Comparison of ENCODE assay signal across 10 cellular contexts in genomic region chr5:31194892-31195291, GRCh38. TPM values are rescaled to one million over a fixed set of nuclear protein-coding genes. Genes with fewer than 3 reads are reported as not detected.
DNase-seq lines count a peak whose midpoint lies in the region; ATAC-seq and TF ChIP-seq lines count a peak whose summit lies in the region.
"Had no signal": no experiment of that assay in that cellular context is flagged by ENCODE, and none has a peak within 500 bp of the region (broad histone marks: within the 10 kb centered on the region; RNA-seq: fewer than 3 reads in every experiment).

No MANE protein-coding gene starts in this region.

- H3K27me3 Mint-ChIP-seq in T-helper 2 cell treated with Interferon-gamma antibody and Interleukin-4, amounts not matched to agents 5 μg/mL and 100 μg/mL, for 36 hours (ENCODE audit: low read depth) = peaks cover 44% of the 10 kb centered on the region

- no peaks in the 10 kb centered on the region for H3K9me3 Mint-ChIP-seq in T-helper 2 cell treated with Interferon-gamma antibody and Interleukin-4, amounts not matched to agents 5 μg/mL and 100 μg/mL, for 36 hours
- H3K9me3 Mint-ChIP-seq: activated naive CD4-positive, alpha-beta T cell treated with anti-CD3 and anti-CD28 coated beads for 36 hours; T-helper 1 cell treated with Interleukin-12 subunit alpha and Interleukin-12 subunit beta and Interleukin-4 antibody, amounts not matched to agents 30 μg/mL and 1 μg/mL, for 36 hours had no signal

- peaks cover 0 to 66% (median 21%) of the 10 kb centered on the region in 9 donors for H3K27me3 ChIP-seq in heart left ventricle
- peaks cover 9 to 47% of the 10 kb centered on the region in 2 donors for H3K27me3 ChIP-seq in duodenal mucosa (ENCODE audit: control insufficient read depth in 1 of 2, insufficient read depth in 2 of 2, low read length in 2 of 2)
- H3K27me3 ChIP-seq in mucosa of rectum (ENCODE audit: control insufficient read depth in 2 of 2, insufficient read depth in 2 of 2, low read length in 2 of 2) = peaks cover 20 to 26% of the 10 kb centered on the region in 2 donors
- H3K27me3 ChIP-seq in uterus = peaks cover 0 to 5% of the 10 kb centered on the region in 2 donors

- H3K27ac ChIP-seq in heart left ventricle = peak overlapping the region in 5 of 12 donors; percentile 44 to 69 (median 47)
- H3K27ac ChIP-seq in duodenal mucosa (ENCODE audit: low read depth, low read length) = no peak overlapping the region
- no peak overlapping the region for H3K27ac ChIP-seq in mucosa of rectum (ENCODE audit: low read depth in 2 of 2, low read length in 2 of 2)
- peak overlapping the region in 1 of 2 donors; percentile 52 for H3K27ac ChIP-seq in uterus

- H3K4me3 Mint-ChIP-seq in T-helper 2 cell treated with Interferon-gamma antibody and Interleukin-4, amounts not matched to agents 5 μg/mL and 100 μg/mL, for 36 hours = no peak overlapping the region
- H3K4me3 Mint-ChIP-seq: activated naive CD4-positive, alpha-beta T cell treated with anti-CD3 and anti-CD28 coated beads for 36 hours; T-helper 1 cell treated with Interleukin-12 subunit alpha and Interleukin-12 subunit beta and Interleukin-4 antibody, amounts not matched to agents 30 μg/mL and 1 μg/mL, for 36 hours had no signal

- TF ChIP-seq CTCF in heart left ventricle (IDR thresholded peaks at IDR 0.05) (no peak), uterus (IDR thresholded peaks at IDR 0.05) (no peak)

- DNase-seq in heart left ventricle (no peak), Right ventricle myocardium superior (no peak), uterus (no peak), AG20443 (ENCODE audit: low spot score) (no peak), activated gamma-delta T cell (lab: John Stamatoyannopoulos, UW) (no peak)
- DNase-seq in T-helper 2 cell treated with Interferon-gamma antibody and Interleukin-4, amounts not matched to agents 5 μg/mL and 100 μg/mL, for 36 hours (ENCODE audit: low spot score) = no peak
- DNase-seq: activated naive CD4-positive, alpha-beta T cell treated with anti-CD3 and anti-CD28 coated beads for 36 hours had no signal

- H3K4me1 ChIP-seq in heart left ventricle (peaks cover 0 to 16% (median 1%) of the 10 kb centered on the region in 12 donors), duodenal mucosa (ENCODE audit: control insufficient read depth in 1 of 2, insufficient read depth in 2 of 2, low read length in 2 of 2) (peaks cover 6 to 10% of the 10 kb centered on the region in 2 donors), mucosa of rectum (ENCODE audit: control insufficient read depth in 2 of 2, insufficient read depth in 2 of 2, low read length in 2 of 2) (peaks cover 4% of the 10 kb centered on the region in 2 donors), uterus (no peaks in the 10 kb centered on the region)

- intact Hi-C loops in heart left ventricle (cut with DNase I) = loop anchor here in 1 of 10 donors (5.0 kb wide), 1 partner anchor 32 kb away; no protein-coding TSS in a partner anchor
- intact Hi-C loops in Right ventricle myocardium superior (cut with DNase I) = no loop called here
- intact Hi-C loops in uterus (cut with DNase I; ENCODE audit: low total_unique reads) = no loop called here

- WGBS in heart left ventricle, 4 donors = 29 to 35% (median 32%) methylated on average over 4 of the region's 4 CpGs

- peaks cover 2% of the 10 kb centered on the region for H3K4me1 Mint-ChIP-seq in T-helper 2 cell treated with Interferon-gamma antibody and Interleukin-4, amounts not matched to agents 5 μg/mL and 100 μg/mL, for 36 hours (ENCODE audit: low read depth)

- H3K36me3 Mint-ChIP-seq in T-helper 2 cell treated with Interferon-gamma antibody and Interleukin-4, amounts not matched to agents 5 μg/mL and 100 μg/mL, for 36 hours (ENCODE audit: low read depth) = no peaks in the 10 kb centered on the region

- H3K36me3 ChIP-seq in heart left ventricle (no peaks in the 10 kb centered on the region), duodenal mucosa (ENCODE audit: control insufficient read depth in 1 of 2, insufficient read depth in 2 of 2, low read length in 2 of 2) (no peaks in the 10 kb centered on the region), mucosa of rectum (ENCODE audit: control insufficient read depth in 2 of 2, insufficient read depth in 2 of 2, low read length in 2 of 2) (no peaks in the 10 kb centered on the region), uterus (no peaks in the 10 kb centered on the region)

- peak overlapping the region; percentile 35 to 62 (median 54) for H3K4me3 ChIP-seq in heart left ventricle
- H3K4me3 ChIP-seq in duodenal mucosa (ENCODE audit: low read depth in 1 of 2, low read length in 2 of 2) = peak overlapping the region; percentile 61 to 68
- peak overlapping the region; percentile 50 to 64 for H3K4me3 ChIP-seq in mucosa of rectum (ENCODE audit: low read length in 2 of 2)
- peak overlapping the region; percentile 14 to 23 for H3K4me3 ChIP-seq in uterus

- ATAC-seq in heart left ventricle (no peak), Right ventricle myocardium superior (ENCODE audit: poor library complexity) (no peak)

- H3K9ac ChIP-seq in duodenal mucosa (ENCODE audit: low read depth in 1 of 2, low read length in 2 of 2) = no peak overlapping the region
- no peak overlapping the region for H3K9ac ChIP-seq in mucosa of rectum (ENCODE audit: low read depth in 1 of 2, low read length in 2 of 2)

- H3K27ac Mint-ChIP-seq in T-helper 2 cell treated with Interferon-gamma antibody and Interleukin-4, amounts not matched to agents 5 μg/mL and 100 μg/mL, for 36 hours = no peak overlapping the region
- H3K27ac Mint-ChIP-seq: activated naive CD4-positive, alpha-beta T cell treated with anti-CD3 and anti-CD28 coated beads for 36 hours; T-helper 1 cell treated with Interleukin-12 subunit alpha and Interleukin-12 subunit beta and Interleukin-4 antibody, amounts not matched to agents 30 μg/mL and 1 μg/mL, for 36 hours had no signal

- H3K9me3 ChIP-seq in heart left ventricle (no peaks in the 10 kb centered on the region), duodenal mucosa (ENCODE audit: control insufficient read depth in 1 of 2, low read length in 2 of 2) (no peaks in the 10 kb centered on the region), mucosa of rectum (ENCODE audit: control insufficient read depth in 2 of 2, low read length in 2 of 2) (no peaks in the 10 kb centered on the region), uterus (no peaks in the 10 kb centered on the region)

- no peak for TF ChIP-seq POLR2A in heart left ventricle (IDR thresholded peaks at IDR 0.05)
- no peak for TF ChIP-seq POLR2A in uterus (IDR thresholded peaks at IDR 0.05)

RNA-seq across cellular contexts. Expression of gene CDH6, which starts 1.4 kb away (rescaled TPM):
- 1 to 10 TPM; 1.4 to 5.4 (median 3.4) TPM for total RNA-seq in heart left ventricle
- 1 to 10 TPM in 1 of 2 donors, under 1 TPM in 1; 0.83 to 1.1 TPM for polyA plus RNA-seq in heart left ventricle
- 3.1 TPM for total RNA-seq in Right ventricle myocardium superior
- total RNA-seq in uterus = 10 to 100 TPM in 1 of 4 donors, 1 to 10 TPM in 3; 2.1 to 23.4 (median 7.0) TPM
- total RNA-seq: activated naive CD4-positive, alpha-beta T cell treated with anti-CD3 and anti-CD28 coated beads for 36 hours had no signal
